12 cellular contexts compared by ENCODE assay signal in the genomic region with DNA sequence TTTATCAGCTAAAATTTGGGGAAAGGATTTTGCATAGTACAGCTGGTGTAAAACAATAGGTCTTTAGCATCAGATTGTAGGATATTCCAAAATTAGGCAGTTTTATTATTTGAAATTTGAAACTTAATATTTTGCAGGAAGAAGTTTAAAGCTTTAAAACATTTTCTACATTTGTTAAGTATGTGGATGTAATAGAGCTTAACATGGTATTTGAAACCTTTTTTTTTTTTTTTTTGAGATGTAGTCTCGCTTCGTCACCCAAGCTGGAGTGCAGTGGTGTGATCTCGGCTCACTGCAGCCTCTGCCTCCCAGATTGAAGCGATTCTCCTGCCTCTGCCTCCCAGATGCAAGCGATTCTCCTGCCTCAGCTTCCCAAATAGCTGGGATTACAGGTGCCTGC. TPM values are rescaled to one million over a fixed set of nuclear protein-coding genes. Genes with fewer than 3 reads are reported as not detected.
DNase-seq lines count a peak whose midpoint lies in the region; ATAC-seq and TF ChIP-seq lines count a peak whose summit lies in the region.
"Had no signal": no experiment of that assay in that cellular context is flagged by ENCODE, and none has a peak within 500 bp of the region (broad histone marks: within the 10 kb centered on the region; RNA-seq: fewer than 3 reads in every experiment).

No MANE protein-coding gene starts in this region.

- DNase-seq in NB4 (ENCODE audit: low read depth) (no peak), esophagus squamous epithelium (lab: John Stamatoyannopoulos, UW) (no peak), sigmoid colon (no peak), WTC11 (ENCODE audit: low spot score) (no peak), NCI-H1417 treated with DMSO at 0.1 percent for 48 hours (lab: John Stamatoyannopoulos, UW) (no peak), globus pallidus (ENCODE audit: low spot score) (no peak)
- DNase-seq in activated CD4-positive, alpha-beta memory T cell treated with anti-CD3 and anti-CD28 coated beads for 36 hours = no peak
- DNase-seq: activated gamma-delta T cell; naive B cell; stimulated activated CD4-positive, alpha-beta T cell treated with anti-CD3 and anti-CD28 coated beads, Interleukin-4, amount 100 ng/mL, for 1 hour; tibial artery had no signal

- intact Hi-C loops in esophagus squamous epithelium (cut with DNase I) (no loop called here), sigmoid colon (cut with DNase I) (loop anchor here (5.0 kb wide), 2 partner anchors 131 to 224 kb away; partner anchors contain the start of gene HAUS6)
- intact Hi-C loops in activated CD4-positive, alpha-beta memory T cell treated with anti-CD3 and anti-CD28 coated beads for 36 hours (cut with micrococcal nuclease) = loop anchor here (2.0 to 5.0 kb wide), 4 partner anchors 33 to 224 kb away; no protein-coding TSS in a partner anchor

- no peak for TF ChIP-seq EP300 in sigmoid colon (IDR thresholded peaks at IDR 0.05)

- H3K4me1 Mint-ChIP-seq in WTC11 = peaks cover 24% of the 10 kb centered on the region
- H3K4me1 Mint-ChIP-seq in activated CD4-positive, alpha-beta memory T cell treated with anti-CD3 and anti-CD28 coated beads for 36 hours (ENCODE audit: low read depth) = peaks cover 16% of the 10 kb centered on the region

- H3K36me3 ChIP-seq in esophagus squamous epithelium (peaks cover 0 to 5% (median 0%) of the 10 kb centered on the region in 3 donors), sigmoid colon (no peaks in the 10 kb centered on the region)
- H3K36me3 ChIP-seq: tibial artery had no signal

- H3K4me3 ChIP-seq in GM08714 (ENCODE audit: low read length) (peak overlapping the region; percentile 25), NB4 (ENCODE audit: low read depth, low read length) (peak overlapping the region; percentile 82), esophagus squamous epithelium (peak overlapping the region; percentile 1 to 98 (median 88)), sigmoid colon (peak overlapping the region in 1 of 4 donors; percentile 98)

- CTCF ChIA-PET in WTC11 (lab: Charles Lee) = interaction anchor here (0.6 to 1.2 kb wide), 4 partner anchors 21 to 572 kb away, joined by 3 to 10 read pairs (median 5); no protein-coding TSS in a partner anchor
- CTCF ChIA-PET in activated CD4-positive, alpha-beta memory T cell treated with anti-CD3 and anti-CD28 coated beads for 36 hours (lab: Charles Lee) = interaction anchor here (0.9 to 2.8 kb wide), 8 partner anchors 13 to 231 kb away, joined by 3 to 12 read pairs (median 4); partner anchors contain the start of gene RRAGA

- H3K27me3 ChIP-seq in esophagus squamous epithelium (no peaks in the 10 kb centered on the region), sigmoid colon (no peaks in the 10 kb centered on the region)
- H3K27me3 ChIP-seq: tibial artery had no signal

- H3K4me1 ChIP-seq in esophagus squamous epithelium (peaks cover 8 to 60% (median 12%) of the 10 kb centered on the region in 3 donors), sigmoid colon (peaks cover 0 to 54% (median 23%) of the 10 kb centered on the region in 4 donors)

- no peak overlapping the region for H3K27ac Mint-ChIP-seq in WTC11
- H3K27ac Mint-ChIP-seq in activated CD4-positive, alpha-beta memory T cell treated with anti-CD3 and anti-CD28 coated beads for 36 hours = no peak overlapping the region

- H3K27me3 Mint-ChIP-seq in WTC11 (ENCODE audit: low read depth) = no peaks in the 10 kb centered on the region
- no peaks in the 10 kb centered on the region for H3K27me3 Mint-ChIP-seq in activated CD4-positive, alpha-beta memory T cell treated with anti-CD3 and anti-CD28 coated beads for 36 hours
- H3K27me3 Mint-ChIP-seq: naive B cell had no signal

- TF ChIP-seq CTCF in NB4 (IDR thresholded peaks at IDR 0.05; ENCODE audit: low read depth, low read length) = no peak
- no peak for TF ChIP-seq CTCF in esophagus squamous epithelium (IDR thresholded peaks at IDR 0.05)
- TF ChIP-seq CTCF in sigmoid colon (IDR thresholded peaks at IDR 0.05) = no peak
- TF ChIP-seq CTCF in WTC11 (IDR thresholded peaks at IDR 0.05) = no peak

- POLR2A ChIA-PET in WTC11 (lab: Charles Lee) = interaction anchor here (0.6 to 1.1 kb wide), 2 partner anchors 8 to 142 kb away, joined by 3 to 5 read pairs; no protein-coding TSS in a partner anchor
- POLR2A ChIA-PET in activated CD4-positive, alpha-beta memory T cell treated with anti-CD3 and anti-CD28 coated beads for 36 hours (lab: Charles Lee) = interaction anchor here (0.6 to 2.1 kb wide), 6 partner anchors 99 to 424 kb away, joined by 3 to 21 read pairs (median 3); partner anchors contain the start of genes HAUS6 and RPS6

- peak overlapping the region in 3 of 4 donors; percentile 95 to 98 (median 97) for H3K27ac ChIP-seq in esophagus squamous epithelium
- peak overlapping the region; percentile 93 to 100 (median 98) for H3K27ac ChIP-seq in sigmoid colon

- no peaks in the 10 kb centered on the region for H3K9me3 Mint-ChIP-seq in WTC11
- H3K9me3 Mint-ChIP-seq in activated CD4-positive, alpha-beta memory T cell treated with anti-CD3 and anti-CD28 coated beads for 36 hours = no peaks in the 10 kb centered on the region
- H3K9me3 Mint-ChIP-seq: naive B cell had no signal

- H3K9me3 ChIP-seq in esophagus squamous epithelium = no peaks in the 10 kb centered on the region
- no peaks in the 10 kb centered on the region for H3K9me3 ChIP-seq in sigmoid colon
- H3K9me3 ChIP-seq: tibial artery had no signal

- no peak overlapping the region for H3K4me3 Mint-ChIP-seq in WTC11
- no peak overlapping the region for H3K4me3 Mint-ChIP-seq in activated CD4-positive, alpha-beta memory T cell treated with anti-CD3 and anti-CD28 coated beads for 36 hours

- WGBS in esophagus squamous epithelium, 2 donors = 66 to 69% methylated on average over 5 of the region's 5 CpGs
- 64 to 72% methylated on average over 5 of the region's 5 CpGs for WGBS in sigmoid colon, 2 donors

- TF ChIP-seq POLR2A in NB4 (IDR thresholded peaks at IDR 0.05; ENCODE audit: extremely low read depth, insufficient read length) (no peak), esophagus squamous epithelium (IDR thresholded peaks at IDR 0.05) (no peak), sigmoid colon (IDR thresholded peaks at IDR 0.05) (no peak)

- no peak for ATAC-seq in WTC11

- H3K36me3 Mint-ChIP-seq in WTC11 = no peaks in the 10 kb centered on the region
- no peaks in the 10 kb centered on the region for H3K36me3 Mint-ChIP-seq in activated CD4-positive, alpha-beta memory T cell treated with anti-CD3 and anti-CD28 coated beads for 36 hours
- H3K36me3 Mint-ChIP-seq: naive B cell had no signal

TF ChIP-seq in WTC11, 78 proteins besides CTCF, POLR2A, EP300 and RAD21 (continues in another document):
- TF ChIP-seq ZNF219 (CRISPR knock-in tag; IDR thresholded peaks at IDR 0.05; ENCODE audit: borderline replicate concordance) = no peak
- no peak for TF ChIP-seq ZNF263 (CRISPR knock-in tag; IDR thresholded peaks at IDR 0.05; ENCODE audit: low read depth)
- TF ChIP-seq RORB (CRISPR knock-in tag; IDR thresholded peaks at IDR 0.05) = no peak
- TF ChIP-seq, protein P1, sequence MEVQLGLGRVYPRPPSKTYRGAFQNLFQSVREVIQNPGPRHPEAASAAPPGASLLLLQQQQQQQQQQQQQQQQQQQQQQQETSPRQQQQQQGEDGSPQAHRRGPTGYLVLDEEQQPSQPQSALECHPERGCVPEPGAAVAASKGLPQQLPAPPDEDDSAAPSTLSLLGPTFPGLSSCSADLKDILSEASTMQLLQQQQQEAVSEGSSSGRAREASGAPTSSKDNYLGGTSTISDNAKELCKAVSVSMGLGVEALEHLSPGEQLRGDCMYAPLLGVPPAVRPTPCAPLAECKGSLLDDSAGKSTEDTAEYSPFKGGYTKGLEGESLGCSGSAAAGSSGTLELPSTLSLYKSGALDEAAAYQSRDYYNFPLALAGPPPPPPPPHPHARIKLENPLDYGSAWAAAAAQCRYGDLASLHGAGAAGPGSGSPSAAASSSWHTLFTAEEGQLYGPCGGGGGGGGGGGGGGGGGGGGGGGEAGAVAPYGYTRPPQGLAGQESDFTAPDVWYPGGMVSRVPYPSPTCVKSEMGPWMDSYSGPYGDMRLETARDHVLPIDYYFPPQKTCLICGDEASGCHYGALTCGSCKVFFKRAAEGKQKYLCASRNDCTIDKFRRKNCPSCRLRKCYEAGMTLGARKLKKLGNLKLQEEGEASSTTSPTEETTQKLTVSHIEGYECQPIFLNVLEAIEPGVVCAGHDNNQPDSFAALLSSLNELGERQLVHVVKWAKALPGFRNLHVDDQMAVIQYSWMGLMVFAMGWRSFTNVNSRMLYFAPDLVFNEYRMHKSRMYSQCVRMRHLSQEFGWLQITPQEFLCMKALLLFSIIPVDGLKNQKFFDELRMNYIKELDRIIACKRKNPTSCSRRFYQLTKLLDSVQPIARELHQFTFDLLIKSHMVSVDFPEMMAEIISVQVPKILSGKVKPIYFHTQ (CRISPR knock-in tag; IDR thresholded peaks at IDR 0.05) = no peak
- TF ChIP-seq ETV6 (CRISPR knock-in tag; IDR thresholded peaks at IDR 0.05) = no peak
- no peak for TF ChIP-seq CBFB (CRISPR knock-in tag; IDR thresholded peaks at IDR 0.05; ENCODE audit: low read depth)
- no peak for TF ChIP-seq RELA (CRISPR knock-in tag; IDR thresholded peaks at IDR 0.05; ENCODE audit: borderline replicate concordance)

RNA-seq across cellular contexts. Expression of gene DENND4C, which starts 2.9 kb away (rescaled TPM):
- total RNA-seq in esophagus squamous epithelium (10 to 100 TPM; 32.7 to 65.8 (median 50.7) TPM), sigmoid colon (100 to 1,000 TPM in 3 of 4 donors, 10 to 100 TPM in 1; 75.6 to 109 (median 101) TPM), WTC11 (2021) (21.0 to 22.6 TPM (median 21.7 TPM) in 3 replicates)
- 10 to 100 TPM; 11.3 to 15.5 (median 14.4) TPM for polyA plus RNA-seq in sigmoid colon
- total RNA-seq in activated CD4-positive, alpha-beta memory T cell treated with anti-CD3 and anti-CD28 coated beads for 36 hours = 10 to 100 TPM; 17.8 to 20.2 TPM
